In the genomic region with DNA sequence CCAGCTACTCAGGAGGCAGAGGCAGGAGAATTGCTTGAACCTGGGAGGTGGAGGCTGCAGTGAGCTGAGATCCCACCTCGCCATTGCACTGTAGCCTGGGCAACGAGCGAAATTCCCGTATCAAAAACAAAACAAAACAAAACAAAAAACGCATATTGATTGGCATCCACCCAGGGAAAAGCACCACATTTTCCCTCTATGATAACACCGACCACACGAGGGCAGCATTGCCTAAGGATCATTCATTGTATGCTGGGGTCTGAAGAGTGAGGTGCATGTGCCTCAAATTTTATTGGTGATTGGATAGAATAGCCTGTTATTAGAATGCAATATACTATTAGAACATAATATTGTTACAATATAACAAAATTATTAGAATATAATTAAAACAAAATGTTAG, we compare ENCODE assay signal across 8 cellular contexts.
DNase-seq lines count a peak whose midpoint lies in the region; ATAC-seq and TF ChIP-seq lines count a peak whose summit lies in the region.

No MANE protein-coding gene starts in this region.

- DNase-seq in DMS79 treated with DMSO at 0.1 percent for 48 hours (lab: John Stamatoyannopoulos, UW), result peak; percentile 0
- no peak for DNase-seq in DMS79 (lab: John Stamatoyannopoulos, UW)
- DNase-seq in RWPE1 (ENCODE audit: low spot score), result peak; percentile 4
- DNase-seq in epithelial cell of proximal tubule (ENCODE audit: low read depth), result no peak
- DNase-seq in stimulated activated CD8-positive, alpha-beta memory T cell treated with anti-CD3 and anti-CD28 coated beads, Interleukin-15, amount 100 ng/mL, for 24 hours (ENCODE audit: low read depth), result peak; percentile 8
- no peak for DNase-seq in NCI-H748 treated with DMSO at 0.1 percent for 48 hours (lab: John Stamatoyannopoulos, UW)
- DNase-seq in UCSD-AML1 (lab: John Stamatoyannopoulos, UW; ENCODE audit: unreplicated experiment), result no peak

- no peak overlapping the region for H3K4me3 ChIP-seq in epithelial cell of proximal tubule (ENCODE audit: low read depth, low read length)

- TF ChIP-seq CTCF in RWPE1 (conservative IDR thresholded peaks at IDR 0.05; ENCODE audit: low read depth), result no peak
- peak; percentile 55 for TF ChIP-seq CTCF in epithelial cell of proximal tubule (conservative IDR thresholded peaks at IDR 0.05; ENCODE audit: low read depth, low read length)

- no peak for ATAC-seq in HG02763 (IDR thresholded peaks at IDR 0.05; ENCODE audit: unreplicated experiment)

- H3K27ac ChIP-seq in RWPE1, result no peak overlapping the region

- POLR2A ChIA-PET in RWPE1 (lab: Yijun Ruan, JAX; ENCODE audit: low non-redundant PET), result no interaction called here

- CTCF ChIA-PET in RWPE1 (lab: Yijun Ruan, JAX), result no interaction called here

Comparison
In these comparisons a context has a peak if more than half of its experiments do, and no peak if none do; other contexts are left out.
1. DNase-seq: peak in DMS79 treated with DMSO at 0.1 percent for 48 hours (single experiment), RWPE1 (single experiment) and stimulated activated CD8-positive, alpha-beta memory T cell treated with anti-CD3 and anti-CD28 coated beads, Interleukin-15, amount 100 ng/mL, for 24 hours (single experiment); none in DMS79 (single experiment), epithelial cell of proximal tubule (single experiment), NCI-H748 treated with DMSO at 0.1 percent for 48 hours (single experiment) and UCSD-AML1 (single experiment).